11 cellular contexts compared by ENCODE assay signal in genomic region chr6:36241728-36242127, GRCh38. TPM values are rescaled to one million over a fixed set of nuclear protein-coding genes. Genes with fewer than 3 reads are reported as not detected.
DNase-seq lines count a peak whose midpoint lies in the region; ATAC-seq, FAIRE-seq and TF ChIP-seq lines count a peak whose summit lies in the region.
"Had no signal": no experiment of that assay in that cellular context is flagged by ENCODE, and none has a peak within 500 bp of the region (broad histone marks: within the 10 kb centered on the region; RNA-seq: fewer than 3 reads in every experiment).

No MANE protein-coding gene starts in this region.

- H3K9me3 ChIP-seq in adrenal gland (replicated peaks in 1 of 3) = no peaks in the 10 kb centered on the region

- peaks cover 9% of the 10 kb centered on the region for H3K27me3 Mint-ChIP-seq in memory B cell
- peaks cover 7 to 20% (median 10%) of the 10 kb centered on the region in 5 donors for H3K27me3 Mint-ChIP-seq in naive thymus-derived CD8-positive, alpha-beta T cell

- peak overlapping the region; percentile 48 for H3K4me3 Mint-ChIP-seq in memory B cell
- H3K4me3 Mint-ChIP-seq in naive thymus-derived CD8-positive, alpha-beta T cell = peak overlapping the region in 3 of 10 donors; percentile 2 to 24 (median 8)

- H3K27ac ChIP-seq in adrenal gland = no peak overlapping the region

- H3K4me1 ChIP-seq in adrenal gland (replicated peaks in 1 of 2) = peaks cover 0 to 17% of the 10 kb centered on the region in 2 donors

- H3K4me3 ChIP-seq in adrenal gland = no peak overlapping the region

- no peaks in the 10 kb centered on the region for H3K36me3 ChIP-seq in adrenal gland (replicated peaks in 1 of 2)

- H3K27me3 ChIP-seq in adrenal gland = no peaks in the 10 kb centered on the region

- WGBS in adrenal gland, 4 donors = 50 to 64% (median 55%) methylated on average over 10 of the region's 10 CpGs

- no peak for TF ChIP-seq POLR2A in adrenal gland (IDR thresholded peaks at IDR 0.05)

- TF ChIP-seq CTCF in adrenal gland (IDR thresholded peaks at IDR 0.05) = no peak

- DNase-seq in GM18507 (ENCODE audit: extremely low spot score, insufficient read length, low read depth) (peak; percentile 37), SIG-M5 treated with dmso at 0.1 percent for 504 hours (lab: John Stamatoyannopoulos, UW; ENCODE audit: unreplicated experiment) (peak; percentile 73), memory B cell (ENCODE audit: low spot score in 2 of 2) (peak in 1 of 2 donors; percentile 36), HCEC 1CT (no peak), 8988T (no peak), adrenal gland (no peak)
- DNase-seq in naive thymus-derived CD8-positive, alpha-beta T cell = no peak
- DNase-seq: amniotic stem cell, NCI-H187 treated with DMSO at 0.1 percent for 48 hours had no signal

- peak; percentile 12 for FAIRE-seq in GM18507 (lab: Jason Lieb, UNC)
- FAIRE-seq: frontal cortex had no signal

- intact Hi-C loops in adrenal gland (cut with DNase I) = no loop called here

- H3K36me3 Mint-ChIP-seq in memory B cell = no peaks in the 10 kb centered on the region
- no peaks in the 10 kb centered on the region for H3K36me3 Mint-ChIP-seq in naive thymus-derived CD8-positive, alpha-beta T cell

- POLR2A ChIA-PET in naive thymus-derived CD8-positive, alpha-beta T cell (lab: Charles Lee) = interaction anchor here (0.5 kb wide), 1 partner anchor 17 kb away, joined by 3 read pairs; no protein-coding TSS in a partner anchor

- H3K4me1 Mint-ChIP-seq in memory B cell = peaks cover 13% of the 10 kb centered on the region
- H3K4me1 Mint-ChIP-seq in naive thymus-derived CD8-positive, alpha-beta T cell = peaks cover 12 to 19% (median 19%) of the 10 kb centered on the region in 4 donors

- no peaks in the 10 kb centered on the region for H3K9me3 Mint-ChIP-seq in memory B cell
- no peaks in the 10 kb centered on the region for H3K9me3 Mint-ChIP-seq in naive thymus-derived CD8-positive, alpha-beta T cell

- ATAC-seq in HG02763 (IDR thresholded peaks at IDR 0.05; ENCODE audit: unreplicated experiment) (peak; percentile 68), memory B cell (ENCODE audit: low read depth) (peak; percentile 91)
- no peak for ATAC-seq in naive thymus-derived CD8-positive, alpha-beta T cell

- peak overlapping the region; percentile 75 for H3K27ac Mint-ChIP-seq in memory B cell
- H3K27ac Mint-ChIP-seq in naive thymus-derived CD8-positive, alpha-beta T cell = peak overlapping the region in 1 of 10 donors; percentile 38

RNA-seq across cellular contexts. Expression of gene PNPLA1, which starts 28.1 kb away (rescaled TPM):
- total RNA-seq in naive thymus-derived CD8-positive, alpha-beta T cell = not detected
- polyA plus RNA-seq in naive thymus-derived CD8-positive, alpha-beta T cell = not detected
- under 1 TPM in 3 of 8 donors, not detected in 5; 0.11 to 0.28 (median 0.28) TPM for total RNA-seq in adrenal gland
- polyA plus RNA-seq in adrenal gland = 1 to 10 TPM in 1 of 3 donors, under 1 TPM in 1, not detected in 1; 0.30 to 1.6 TPM
- total RNA-seq: frontal cortex had no signal

RNA-seq across cellular contexts. Expression of gene BRPF3, which starts 45.2 kb away (rescaled TPM):
- total RNA-seq in naive thymus-derived CD8-positive, alpha-beta T cell = 10 to 100 TPM; 35.9 to 38.6 TPM
- 1 to 10 TPM; 3.5 to 8.4 (median 3.9) TPM for polyA plus RNA-seq in naive thymus-derived CD8-positive, alpha-beta T cell
- total RNA-seq in adrenal gland = 100 to 1,000 TPM in 1 of 8 donors, 10 to 100 TPM in 7; 30.4 to 111 (median 57.8) TPM
- polyA plus RNA-seq in adrenal gland = 10 to 100 TPM in 2 of 3 donors, 1 to 10 TPM in 1; 9.8 to 67.8 (median 21.5) TPM

Comparison
In these comparisons a context has a peak if more than half of its experiments do, and no peak if none do; other contexts are left out.
1. DNase-seq: peak in GM18507 (single experiment) and SIG-M5 treated with dmso at 0.1 percent for 504 hours (single experiment); none in naive thymus-derived CD8-positive, alpha-beta T cell (0 of 10), HCEC 1CT (single experiment), 8988T (single experiment) and adrenal gland (0 of 7).
2. ATAC-seq: peak in HG02763 (single experiment) and memory B cell (single experiment); none in naive thymus-derived CD8-positive, alpha-beta T cell (0 of 2).